In the genomic region with DNA sequence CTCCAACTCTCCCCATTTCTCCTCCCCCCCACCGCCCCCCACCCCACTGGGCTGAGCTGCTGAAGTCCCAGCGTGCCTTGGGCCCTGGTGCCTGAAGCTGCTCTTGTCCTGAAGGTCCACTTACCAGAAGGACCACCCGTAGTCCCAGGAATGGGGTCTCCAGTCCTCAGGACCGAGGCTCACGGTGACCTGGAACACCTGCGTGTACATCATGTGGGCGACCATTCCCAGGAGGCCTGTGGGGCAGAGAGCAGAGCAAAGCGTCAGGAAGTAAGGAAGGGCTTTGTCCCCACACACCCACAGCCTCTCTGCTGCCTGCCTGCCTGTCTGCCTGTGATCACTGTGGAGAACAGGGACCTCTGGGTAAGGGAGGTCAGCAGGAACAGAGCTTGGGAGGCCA, we compare ENCODE assay signal across 25 cellular contexts.
"Had no signal": no experiment of that assay in that cellular context is flagged by ENCODE, and none has a peak within 500 bp of the region (broad histone marks: within the 10 kb centered on the region; RNA-seq: fewer than 3 reads in every experiment).

No MANE protein-coding gene starts in this region.

- H3K9me3 Mint-ChIP-seq: activated naive CD4-positive, alpha-beta T cell treated with anti-CD3 and anti-CD28 coated beads, Interleukin-2, amount 50 U/mL, for 24 hours; activated T-cell treated with anti-CD3 and anti-CD28 coated beads, Interleukin-2, amount 50 U/mL, for 24 hours; activated T-helper 2 cell treated with anti-CD3 and anti-CD28 coated beads, Interferon-gamma antibody, Interleukin-2, Interleukin-4, amounts not matched to agents 10 μg/mL and 5 μg/mL and 100 μg/mL, durations not matched to agents 14 hours and 24 hours and 36 hours; central memory CD8-positive, alpha-beta T cell had no signal

- H3K27ac Mint-ChIP-seq: activated naive CD4-positive, alpha-beta T cell treated with anti-CD3 and anti-CD28 coated beads, Interleukin-2, amount 50 U/mL, for 24 hours; activated T-cell treated with anti-CD3 and anti-CD28 coated beads, Interleukin-2, amount 50 U/mL, for 24 hours; activated T-helper 2 cell treated with anti-CD3 and anti-CD28 coated beads, Interferon-gamma antibody, Interleukin-2, Interleukin-4, amounts not matched to agents 10 μg/mL and 5 μg/mL and 100 μg/mL, durations not matched to agents 14 hours and 24 hours and 36 hours; brain; memory B cell; nephron progenitor cell had no signal

- FAIRE-seq: TTC549 had no signal

- H3K9me3 ChIP-seq: colonic mucosa, gastroesophageal sphincter, tibial artery had no signal

- DNase-seq: activated CD4-positive, alpha-beta T cell treated with anti-CD3 and anti-CD28 coated beads for 1 hour; activated CD4-positive, alpha-beta T cell treated with anti-CD3 and anti-CD28 coated beads, Interleukin-2, amount 50 U/mL, for 1 hour; activated CD8-positive, alpha-beta memory T cell treated with anti-CD3 and anti-CD28 coated beads for 24 hours; activated CD8-positive, alpha-beta memory T cell treated with anti-CD3 and anti-CD28 coated beads, Interleukin-2, amount 50 U/mL, for 4 hours; activated T-cell treated with anti-CD3 and anti-CD28 coated beads, Interleukin-2, amount 50 U/mL, for 24 hours; colonic mucosa; hypothalamus; nephron progenitor cell; posterior cingulate gyrus; retina; stimulated activated CD4-positive, alpha-beta T cell treated with anti-CD3 and anti-CD28 coated beads, Interleukin-12 subunit alpha, Interleukin-12 subunit beta, amount 100 ng/mL, for 4 hours; stimulated activated CD4-positive, alpha-beta T cell treated with anti-CD3 and anti-CD28 coated beads, Interleukin-4, amount 100 ng/mL, for 4 hours; stimulated activated naive CD8-positive, alpha-beta T cell treated with anti-CD3 and anti-CD28 coated beads, Interleukin-15, Interleukin-2, amounts not matched to agents 100 U/mL and 50 U/mL, for 24 hours; substantia nigra; T-helper 1 cell; WERI-Rb-1 had no signal

- H3K27me3 ChIP-seq: colonic mucosa, tibial artery had no signal

- H3K4me3 ChIP-seq: colonic mucosa, gastroesophageal sphincter, tibial artery had no signal

- H3K36me3 ChIP-seq: colonic mucosa, gastroesophageal sphincter, tibial artery, WERI-Rb-1 had no signal

- ATAC-seq: gastroesophageal sphincter; stimulated activated naive CD8-positive, alpha-beta T cell treated with anti-CD3 and anti-CD28 coated beads, Interleukin-15, Interleukin-2, amounts not matched to agents 100 U/mL and 50 U/mL, for 24 hours had no signal

- H3K4me1 Mint-ChIP-seq: activated naive CD4-positive, alpha-beta T cell treated with anti-CD3 and anti-CD28 coated beads, Interleukin-2, amount 50 U/mL, for 24 hours; central memory CD8-positive, alpha-beta T cell; memory B cell had no signal

- H3K4me1 ChIP-seq: colonic mucosa, gastroesophageal sphincter, tibial artery had no signal

- H3K36me3 Mint-ChIP-seq: brain, memory B cell had no signal

- H3K4me3 Mint-ChIP-seq: activated naive CD4-positive, alpha-beta T cell treated with anti-CD3 and anti-CD28 coated beads, Interleukin-2, amount 50 U/mL, for 24 hours; activated T-cell treated with anti-CD3 and anti-CD28 coated beads, Interleukin-2, amount 50 U/mL, for 24 hours; brain; central memory CD8-positive, alpha-beta T cell; memory B cell; nephron progenitor cell had no signal

- H3K27ac ChIP-seq: colonic mucosa, epithelial cell of prostate, gastroesophageal sphincter, tibial artery, WERI-Rb-1 had no signal
